Comparison of ENCODE assay signal across 8 cellular contexts in genomic region chr7:67226340-67226907, GRCh38.
DNase-seq lines count a peak whose midpoint lies in the region; ATAC-seq and TF ChIP-seq lines count a peak whose summit lies in the region.
"Not testable (repeated sequence)": the region's sequence is repeated elsewhere in the genome, so short reads cannot be mapped to it uniquely, and the experiment has no call there.

No MANE protein-coding gene starts in this region.

- not testable (repeated sequence) for H3K4me1 Mint-ChIP-seq in activated CD8-positive, alpha-beta T cell treated with anti-CD3 and anti-CD28 coated beads for 36 hours (ENCODE audit: low read depth)

- H3K27ac Mint-ChIP-seq in activated CD8-positive, alpha-beta T cell treated with anti-CD3 and anti-CD28 coated beads for 36 hours, result peak overlapping the region; percentile 46

- not testable (repeated sequence) for TF ChIP-seq CTCF in Panc1 (IDR thresholded peaks at IDR 0.05); activated CD8-positive, alpha-beta T cell treated with anti-CD3 and anti-CD28 coated beads for 36 hours (IDR thresholded peaks at IDR 0.05); fibroblast of villous mesenchyme (IDR thresholded peaks at IDR 0.05; ENCODE audit: insufficient read depth, low read depth, low read length); lower leg skin (IDR thresholded peaks at IDR 0.05); smooth muscle cell (IDR thresholded peaks at IDR 0.05; ENCODE audit: borderline replicate concordance, insufficient read depth, poor library complexity, severe bottlenecking)

- not testable (repeated sequence) for H3K4me1 ChIP-seq in Panc1 (ENCODE audit: control insufficient read depth, insufficient read depth, low read length); smooth muscle cell (ENCODE audit: low read depth)

- H2AFZ ChIP-seq in smooth muscle cell (ENCODE audit: low read depth), result not testable (repeated sequence)

- in situ Hi-C loops in Caki2 (cut with HindIII; ENCODE audit: low pct_unique_long_range_greater_than_20kb, low sequenced_read_pairs); Panc1 (cut with HindIII; ENCODE audit: low pct_unique_long_range_greater_than_20kb, low sequenced_read_pairs): not testable (repeated sequence)

- H3K9ac ChIP-seq in smooth muscle cell (ENCODE audit: low read depth), result peak overlapping the region; percentile 73

- H3K9me3 ChIP-seq in Panc1 (ENCODE audit: control insufficient read depth, insufficient read depth, low read depth, low read length); smooth muscle cell (replicated peaks; ENCODE audit: low read depth): not testable (repeated sequence)

- WGBS in lower leg skin, 2 donors, result 58% methylated on average over 5 of the region's 5 CpGs
- WGBS in smooth muscle cell (ENCODE audit: low lambda C conversion rate), result 29% methylated on average over 5 of the region's 5 CpGs

- peak overlapping the region; percentile 54 for H3K4me2 ChIP-seq in smooth muscle cell

- POLR2A ChIA-PET in Panc1 (lab: Charles Lee); activated CD8-positive, alpha-beta T cell treated with anti-CD3 and anti-CD28 coated beads for 36 hours (lab: Charles Lee): not testable (repeated sequence)

- not testable (repeated sequence) for H3K27ac ChIP-seq in Panc1 (ENCODE audit: low read length)
- H3K27ac ChIP-seq in smooth muscle cell (ENCODE audit: low read depth), result peak overlapping the region; percentile 86

- H3F3A ChIP-seq in smooth muscle cell (ENCODE audit: low read depth), result not testable (repeated sequence)

- not testable (repeated sequence) for H3K4me3 ChIP-seq in Panc1 (ENCODE audit: low read depth in 2 of 2, low read length in 2 of 2); fibroblast of villous mesenchyme (ENCODE audit: low read depth, low read length); lower leg skin (ENCODE audit: low read depth, poor library complexity, severe bottlenecking); smooth muscle cell

- not testable (repeated sequence) for H3K36me3 ChIP-seq in Panc1 (ENCODE audit: control insufficient read depth, insufficient read depth, low read length); smooth muscle cell (ENCODE audit: low read depth)

- not testable (repeated sequence) for ATAC-seq in Panc1
- peak; percentile 80 for ATAC-seq in activated CD8-positive, alpha-beta T cell treated with anti-CD3 and anti-CD28 coated beads for 36 hours

- not testable (repeated sequence) for H3K27me3 ChIP-seq in Panc1 (ENCODE audit: control insufficient read depth, insufficient read depth, low read length); smooth muscle cell (ENCODE audit: low read depth)

- intact Hi-C loops in Panc1 (cut with micrococcal nuclease; ENCODE audit: unreplicated experiment); activated CD8-positive, alpha-beta T cell treated with anti-CD3 and anti-CD28 coated beads for 36 hours (cut with micrococcal nuclease); lower leg skin (cut with DNase I; ENCODE audit: low total_unique reads): not testable (repeated sequence)

- CTCF ChIA-PET in Panc1 (lab: Charles Lee); activated CD8-positive, alpha-beta T cell treated with anti-CD3 and anti-CD28 coated beads for 36 hours (lab: Charles Lee): not testable (repeated sequence)

- H3K4me3 Mint-ChIP-seq in activated CD8-positive, alpha-beta T cell treated with anti-CD3 and anti-CD28 coated beads for 36 hours, result not testable (repeated sequence)

- H3K36me3 Mint-ChIP-seq in activated CD8-positive, alpha-beta T cell treated with anti-CD3 and anti-CD28 coated beads for 36 hours (ENCODE audit: low read depth), result peaks cover 28% of the 10 kb centered on the region

- DNase-seq in Caki2 (ENCODE audit: low read depth) (peak; percentile 35), HT1080 (ENCODE audit: low read depth) (peak; percentile 82), Panc1 (ENCODE audit: low read depth, low spot score) (peak; percentile 2), brain pericyte (ENCODE audit: low read depth, low spot score) (peak; percentile 13), fibroblast of villous mesenchyme (ENCODE audit: low read depth) (peak; percentile 89), lower leg skin (ENCODE audit: low spot score in 2 of 2) (peak; percentile 37 to 85)
- peak; percentile 59 for DNase-seq in activated CD8-positive, alpha-beta T cell treated with anti-CD3 and anti-CD28 coated beads for 36 hours
- not testable (repeated sequence) for DNase-seq in smooth muscle cell (lab: John Stamatoyannopoulos, UW; ENCODE audit: unreplicated experiment)

- H3K79me2 ChIP-seq in smooth muscle cell (ENCODE audit: low read depth), result not testable (repeated sequence)

- not testable (repeated sequence) for H3K27me3 Mint-ChIP-seq in activated CD8-positive, alpha-beta T cell treated with anti-CD3 and anti-CD28 coated beads for 36 hours

- H4K20me1 ChIP-seq in smooth muscle cell (ENCODE audit: low read depth), result not testable (repeated sequence)

- not testable (repeated sequence) for TF ChIP-seq POLR2A in lower leg skin (IDR thresholded peaks at IDR 0.05)

- not testable (repeated sequence) for H3K9me3 Mint-ChIP-seq in activated CD8-positive, alpha-beta T cell treated with anti-CD3 and anti-CD28 coated beads for 36 hours

- not testable (repeated sequence) for BruUV-seq in Panc1 (replicated peaks; lab: Mats Ljungman, UMichigan)
